ENCODE assay signal across 1 cellular context in the genomic region with DNA sequence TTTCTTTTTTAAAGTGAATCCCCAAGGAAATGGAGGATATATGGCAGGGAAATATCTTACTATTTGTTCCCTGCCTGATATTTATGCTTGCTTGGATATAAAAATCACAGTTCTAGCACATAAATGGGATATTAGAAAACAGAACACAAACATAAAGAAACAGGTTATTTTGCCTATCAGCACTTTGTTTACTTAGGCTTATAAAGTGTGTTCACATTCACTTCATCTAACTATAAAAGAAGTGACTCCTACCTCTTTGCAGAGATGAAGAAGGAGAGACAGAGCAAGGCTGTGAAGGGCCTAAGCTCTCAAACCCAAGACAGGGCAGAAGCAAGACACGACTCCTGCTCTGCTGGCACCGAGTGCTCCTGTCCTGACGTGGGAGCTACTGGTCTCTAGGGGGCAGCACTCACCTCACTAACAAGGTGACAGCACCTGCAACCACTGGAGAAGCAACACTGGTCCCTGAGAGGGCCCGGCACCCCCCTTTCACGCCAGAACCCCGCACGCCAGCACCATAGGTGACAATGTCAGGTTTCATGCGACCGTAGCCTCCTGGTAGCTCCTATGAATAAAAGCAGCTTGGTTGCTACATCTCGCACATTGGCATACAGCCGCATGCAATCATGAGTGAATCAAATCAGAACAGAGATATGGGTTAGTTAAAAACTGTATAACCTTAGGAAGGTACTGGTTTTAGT.
TF ChIP-seq lines count a peak whose summit lies in the region.

No MANE protein-coding gene starts in this region.

TF ChIP-seq in HepG2, 621 proteins besides CTCF, POLR2A, EP300 and RAD21 (continued from another document):
- TF ChIP-seq, protein P1, sequence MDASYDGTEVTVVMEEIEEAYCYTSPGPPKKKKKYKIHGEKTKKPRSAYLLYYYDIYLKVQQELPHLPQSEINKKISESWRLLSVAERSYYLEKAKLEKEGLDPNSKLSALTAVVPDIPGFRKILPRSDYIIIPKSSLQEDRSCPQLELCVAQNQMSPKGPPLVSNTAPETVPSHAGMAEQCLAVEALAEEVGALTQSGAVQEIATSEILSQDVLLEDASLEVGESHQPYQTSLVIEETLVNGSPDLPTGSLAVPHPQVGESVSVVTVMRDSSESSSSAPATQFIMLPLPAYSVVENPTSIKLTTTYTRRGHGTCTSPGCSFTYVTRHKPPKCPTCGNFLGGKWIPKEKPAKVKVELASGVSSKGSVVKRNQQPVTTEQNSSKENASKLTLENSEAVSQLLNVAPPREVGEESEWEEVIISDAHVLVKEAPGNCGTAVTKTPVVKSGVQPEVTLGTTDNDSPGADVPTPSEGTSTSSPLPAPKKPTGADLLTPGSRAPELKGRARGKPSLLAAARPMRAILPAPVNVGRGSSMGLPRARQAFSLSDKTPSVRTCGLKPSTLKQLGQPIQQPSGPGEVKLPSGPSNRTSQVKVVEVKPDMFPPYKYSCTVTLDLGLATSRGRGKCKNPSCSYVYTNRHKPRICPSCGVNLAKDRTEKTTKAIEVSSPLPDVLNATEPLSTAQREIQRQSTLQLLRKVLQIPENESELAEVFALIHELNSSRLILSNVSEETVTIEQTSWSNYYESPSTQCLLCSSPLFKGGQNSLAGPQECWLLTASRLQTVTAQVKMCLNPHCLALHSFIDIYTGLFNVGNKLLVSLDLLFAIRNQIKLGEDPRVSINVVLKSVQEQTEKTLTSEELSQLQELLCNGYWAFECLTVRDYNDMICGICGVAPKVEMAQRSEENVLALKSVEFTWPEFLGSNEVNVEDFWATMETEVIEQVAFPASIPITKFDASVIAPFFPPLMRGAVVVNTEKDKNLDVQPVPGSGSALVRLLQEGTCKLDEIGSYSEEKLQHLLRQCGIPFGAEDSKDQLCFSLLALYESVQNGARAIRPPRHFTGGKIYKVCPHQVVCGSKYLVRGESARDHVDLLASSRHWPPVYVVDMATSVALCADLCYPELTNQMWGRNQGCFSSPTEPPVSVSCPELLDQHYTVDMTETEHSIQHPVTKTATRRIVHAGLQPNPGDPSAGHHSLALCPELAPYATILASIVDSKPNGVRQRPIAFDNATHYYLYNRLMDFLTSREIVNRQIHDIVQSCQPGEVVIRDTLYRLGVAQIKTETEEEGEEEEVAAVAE (CRISPR knock-in tag; IDR thresholded peaks at IDR 0.05; ENCODE audit: borderline replicate concordance) = 0 out of 2 replicates have a peak, but pooled peaks have one; percentile 43
- TF ChIP-seq SMAD1 (CRISPR knock-in tag; IDR thresholded peaks at IDR 0.05; ENCODE audit: borderline replicate concordance, low read depth) (0 out of 2 replicates have a peak, but pooled peaks have one; percentile 47), YEATS4 (CRISPR knock-in tag; IDR thresholded peaks at IDR 0.05; ENCODE audit: borderline replicate concordance) (no peak), SP1 (IDR thresholded peaks at IDR 0.05) (no peak), SP1 (CRISPR knock-in tag; IDR thresholded peaks at IDR 0.05) (0 out of 2 replicates have a peak, but pooled peaks have one; percentile 19), BCL6 (CRISPR knock-in tag; IDR thresholded peaks at IDR 0.05) (no peak), MIXL1 (CRISPR knock-in tag; IDR thresholded peaks at IDR 0.05) (peak; percentile 48; the same call in 1 of the 2 replicates), GATAD1 (CRISPR knock-in tag; IDR thresholded peaks at IDR 0.05) (peak; percentile 57; the same call in 1 of the 2 replicates), BHLHE40 (IDR thresholded peaks at IDR 0.05; ENCODE audit: low read length) (peak; percentile 65), PHF5A (CRISPR knock-in tag; IDR thresholded peaks at IDR 0.05; ENCODE audit: low read depth, unreplicated experiment) (peak; percentile 37), SNAI1 (CRISPR knock-in tag; IDR thresholded peaks at IDR 0.05; ENCODE audit: borderline replicate concordance) (no peak), FOSL2 (CRISPR knock-in tag; IDR thresholded peaks at IDR 0.05) (peak; percentile 27; the same call in 1 of the 2 replicates), LCORL (IDR thresholded peaks at IDR 0.05) (no peak), LCORL (CRISPR knock-in tag; IDR thresholded peaks at IDR 0.05) (peak; percentile 30; the same call in 1 of the 2 replicates), KLF6 (CRISPR knock-in tag; IDR thresholded peaks at IDR 0.05) (no peak), IRF2 (CRISPR knock-in tag; IDR thresholded peaks at IDR 0.05) (0 out of 2 replicates have a peak, but pooled peaks have one; percentile 49), ZNF839 (CRISPR knock-in tag; IDR thresholded peaks at IDR 0.05; ENCODE audit: borderline replicate concordance) (peak; percentile 57; the same call in 1 of the 2 replicates), ZNF350 (CRISPR knock-in tag; IDR thresholded peaks at IDR 0.05; ENCODE audit: borderline replicate concordance, low read depth) (peak; percentile 37; the same call in 1 of the 2 replicates), ZNF331 (CRISPR knock-in tag; IDR thresholded peaks at IDR 0.05) (0 out of 2 replicates have a peak, but pooled peaks have one; percentile 14), KMT2A (CRISPR knock-in tag; IDR thresholded peaks at IDR 0.05) (peak; percentile 52; the same call in 1 of the 2 replicates), ZSCAN12 (CRISPR knock-in tag; IDR thresholded peaks at IDR 0.05) (no peak), FOXC1 (CRISPR knock-in tag; IDR thresholded peaks at IDR 0.05; ENCODE audit: borderline replicate concordance) (peak; percentile 41; the same call in 1 of the 2 replicates)
- TF ChIP-seq, protein P2, sequence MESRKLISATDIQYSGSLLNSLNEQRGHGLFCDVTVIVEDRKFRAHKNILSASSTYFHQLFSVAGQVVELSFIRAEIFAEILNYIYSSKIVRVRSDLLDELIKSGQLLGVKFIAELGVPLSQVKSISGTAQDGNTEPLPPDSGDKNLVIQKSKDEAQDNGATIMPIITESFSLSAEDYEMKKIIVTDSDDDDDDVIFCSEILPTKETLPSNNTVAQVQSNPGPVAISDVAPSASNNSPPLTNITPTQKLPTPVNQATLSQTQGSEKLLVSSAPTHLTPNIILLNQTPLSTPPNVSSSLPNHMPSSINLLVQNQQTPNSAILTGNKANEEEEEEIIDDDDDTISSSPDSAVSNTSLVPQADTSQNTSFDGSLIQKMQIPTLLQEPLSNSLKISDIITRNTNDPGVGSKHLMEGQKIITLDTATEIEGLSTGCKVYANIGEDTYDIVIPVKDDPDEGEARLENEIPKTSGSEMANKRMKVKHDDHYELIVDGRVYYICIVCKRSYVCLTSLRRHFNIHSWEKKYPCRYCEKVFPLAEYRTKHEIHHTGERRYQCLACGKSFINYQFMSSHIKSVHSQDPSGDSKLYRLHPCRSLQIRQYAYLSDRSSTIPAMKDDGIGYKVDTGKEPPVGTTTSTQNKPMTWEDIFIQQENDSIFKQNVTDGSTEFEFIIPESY (CRISPR knock-in tag; IDR thresholded peaks at IDR 0.05) = peak; percentile 34; the same call in 1 of the 2 replicates
- TF ChIP-seq, protein P3, sequence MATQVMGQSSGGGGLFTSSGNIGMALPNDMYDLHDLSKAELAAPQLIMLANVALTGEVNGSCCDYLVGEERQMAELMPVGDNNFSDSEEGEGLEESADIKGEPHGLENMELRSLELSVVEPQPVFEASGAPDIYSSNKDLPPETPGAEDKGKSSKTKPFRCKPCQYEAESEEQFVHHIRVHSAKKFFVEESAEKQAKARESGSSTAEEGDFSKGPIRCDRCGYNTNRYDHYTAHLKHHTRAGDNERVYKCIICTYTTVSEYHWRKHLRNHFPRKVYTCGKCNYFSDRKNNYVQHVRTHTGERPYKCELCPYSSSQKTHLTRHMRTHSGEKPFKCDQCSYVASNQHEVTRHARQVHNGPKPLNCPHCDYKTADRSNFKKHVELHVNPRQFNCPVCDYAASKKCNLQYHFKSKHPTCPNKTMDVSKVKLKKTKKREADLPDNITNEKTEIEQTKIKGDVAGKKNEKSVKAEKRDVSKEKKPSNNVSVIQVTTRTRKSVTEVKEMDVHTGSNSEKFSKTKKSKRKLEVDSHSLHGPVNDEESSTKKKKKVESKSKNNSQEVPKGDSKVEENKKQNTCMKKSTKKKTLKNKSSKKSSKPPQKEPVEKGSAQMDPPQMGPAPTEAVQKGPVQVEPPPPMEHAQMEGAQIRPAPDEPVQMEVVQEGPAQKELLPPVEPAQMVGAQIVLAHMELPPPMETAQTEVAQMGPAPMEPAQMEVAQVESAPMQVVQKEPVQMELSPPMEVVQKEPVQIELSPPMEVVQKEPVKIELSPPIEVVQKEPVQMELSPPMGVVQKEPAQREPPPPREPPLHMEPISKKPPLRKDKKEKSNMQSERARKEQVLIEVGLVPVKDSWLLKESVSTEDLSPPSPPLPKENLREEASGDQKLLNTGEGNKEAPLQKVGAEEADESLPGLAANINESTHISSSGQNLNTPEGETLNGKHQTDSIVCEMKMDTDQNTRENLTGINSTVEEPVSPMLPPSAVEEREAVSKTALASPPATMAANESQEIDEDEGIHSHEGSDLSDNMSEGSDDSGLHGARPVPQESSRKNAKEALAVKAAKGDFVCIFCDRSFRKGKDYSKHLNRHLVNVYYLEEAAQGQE (IDR thresholded peaks at IDR 0.05; ENCODE audit: borderline replicate concordance in 1 of 2, low read depth in 1 of 2, low read length in 2 of 2) = no peak
